Comparison of ENCODE assay signal across 33 cellular contexts in the genomic region with DNA sequence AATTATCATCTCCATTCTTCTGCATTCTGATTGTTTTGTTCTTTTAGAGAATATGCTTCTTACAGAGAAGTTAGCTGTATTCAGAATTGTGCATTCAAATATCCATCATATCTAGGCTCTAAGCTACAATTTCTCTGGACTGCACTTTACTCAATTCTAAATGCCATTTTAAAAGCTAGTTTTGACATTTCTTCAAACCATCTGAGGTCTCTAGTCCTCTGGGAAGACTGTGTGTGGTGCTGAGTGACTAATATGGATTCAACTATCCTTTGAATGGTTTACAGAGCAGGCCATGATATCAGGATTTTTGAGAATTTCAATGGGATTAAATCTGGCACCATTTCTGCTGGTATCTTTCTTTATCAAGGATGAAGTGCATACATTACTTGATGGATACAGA.
"Had no signal": no experiment of that assay in that cellular context is flagged by ENCODE, and none has a peak within 500 bp of the region (broad histone marks: within the 10 kb centered on the region; RNA-seq: fewer than 3 reads in every experiment).

No MANE protein-coding gene starts in this region.

- H3K27me3 ChIP-seq: MG63 had no signal

- DNase-seq: Karpas-422, Kasumi-1, KG1, MG63, NCI-H1048, NCI-H1092, NCI-H1092 treated with DMSO at 0.1 percent for 48 hours, NCI-H1105, NCI-H1105 treated with DMSO at 0.1 percent for 48 hours, NCI-H1417, NCI-H1417 treated with DMSO at 0.1 percent for 48 hours, NCI-H1436, NCI-H1436 treated with DMSO at 0.1 percent for 48 hours, NCI-H146, NCI-H1694, NCI-H1694 treated with DMSO at 0.1 percent for 48 hours, NCI-H187, NCI-H187 treated with DMSO at 0.1 percent for 48 hours, NCI-H1930, NCI-H2029, NCI-H2029 treated with DMSO at 0.1 percent for 48 hours, NCI-H2081, NCI-H2081 treated with DMSO at 0.1 percent for 48 hours, NCI-H2107, NCI-H2171, NCI-H2171 treated with DMSO at 0.1 percent for 48 hours, NCI-H2227 treated with DMSO at 0.1 percent for 48 hours, NCI-H226, NCI-H345, NCI-H446, NCI-H446 treated with DMSO at 0.1 percent for 48 hours, NCI-H510A, NCI-H510A treated with DMSO at 0.1 percent for 48 hours had no signal

- H3K9me3 ChIP-seq: MG63 had no signal

- H3K4me3 ChIP-seq: MG63 had no signal

- H3K36me3 ChIP-seq: MG63 had no signal
